12 cellular contexts compared by ENCODE assay signal in the genomic region with DNA sequence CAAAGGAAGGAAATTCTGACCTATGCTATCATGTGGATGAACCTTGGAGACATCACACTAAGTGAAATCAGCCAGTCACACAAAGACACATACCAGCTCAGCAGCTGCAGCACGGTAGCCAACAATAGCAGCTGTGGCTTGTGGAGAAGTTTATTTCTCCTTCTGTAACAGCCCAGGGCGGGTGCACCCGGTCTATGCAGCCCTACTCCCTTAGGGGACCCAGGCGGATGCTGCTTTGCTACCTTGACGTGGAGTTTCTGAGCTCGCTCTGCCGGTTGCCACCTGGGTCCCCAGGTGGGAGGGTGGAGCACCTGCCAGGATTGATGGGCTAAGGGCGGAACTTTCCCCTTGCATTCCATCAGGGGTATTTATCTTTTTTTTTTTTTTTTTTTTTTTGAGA. TPM values are rescaled to one million over a fixed set of nuclear protein-coding genes. Genes with fewer than 3 reads are reported as not detected.
DNase-seq lines count a peak whose midpoint lies in the region; ATAC-seq and TF ChIP-seq lines count a peak whose summit lies in the region.
"Had no signal": no experiment of that assay in that cellular context is flagged by ENCODE, and none has a peak within 500 bp of the region (broad histone marks: within the 10 kb centered on the region; RNA-seq: fewer than 3 reads in every experiment).

No MANE protein-coding gene starts in this region.

- peaks cover 12 to 25% (median 13%) of the 10 kb centered on the region in 3 donors for H3K27me3 Mint-ChIP-seq in naive B cell

- H3K4me1 Mint-ChIP-seq in naive B cell, result peaks cover 6 to 16% (median 6%) of the 10 kb centered on the region in 3 donors

- H3K36me3 Mint-ChIP-seq in naive B cell, result no peaks in the 10 kb centered on the region

- DNase-seq in NCI-H2171 treated with DMSO at 0.1 percent for 48 hours (lab: John Stamatoyannopoulos, UW) (peak; percentile 93), naive B cell (no peak), aorta (no peak), UCSD-AML1 (lab: John Stamatoyannopoulos, UW; ENCODE audit: unreplicated experiment) (no peak), foreskin keratinocyte (no peak)
- DNase-seq: activated CD4-positive, alpha-beta T cell treated with anti-CD3 and anti-CD28 coated beads, Interleukin-2, amount 50 U/mL, for 4 hours; DMS 273 treated with DMSO at 0.1 percent for 48 hours; HCEC 1CT; left colon; NCI-H1048 had no signal

- H3K27me3 ChIP-seq in aorta (ENCODE audit: control insufficient read depth in 1 of 2, insufficient read depth in 2 of 2, low read length in 1 of 2) (no peaks in the 10 kb centered on the region), foreskin keratinocyte (peaks cover 28% of the 10 kb centered on the region)

- H3K9me3 Mint-ChIP-seq in naive B cell, result peaks cover 0 to 2% (median 0%) of the 10 kb centered on the region in 7 donors

- H3K36me3 ChIP-seq in aorta (ENCODE audit: control insufficient read depth in 1 of 2, insufficient read depth in 2 of 2, low read length in 1 of 2), result no peaks in the 10 kb centered on the region

- 80 to 81% methylated on average over 8 of the region's 8 CpGs for WGBS in aorta, 2 donors

- no peaks in the 10 kb centered on the region for H3K9me3 ChIP-seq in aorta (ENCODE audit: control insufficient read depth, low read length)

- no peaks in the 10 kb centered on the region for H3K4me1 ChIP-seq in aorta (ENCODE audit: control insufficient read depth in 1 of 2, insufficient read depth in 2 of 2, low read length in 2 of 2)
- H3K4me1 ChIP-seq in foreskin keratinocyte, result no peaks in the 10 kb centered on the region

- peak overlapping the region in 2 of 6 donors; percentile 17 to 72 for H3K27ac Mint-ChIP-seq in naive B cell

- TF ChIP-seq CTCF in foreskin keratinocyte (conservative IDR thresholded peaks at IDR 0.05), result no peak

- H3K4me3 ChIP-seq in aorta (ENCODE audit: low read length in 2 of 2), result no peak overlapping the region

- no peak overlapping the region for H3K27ac ChIP-seq in aorta (ENCODE audit: low read depth in 1 of 2, low read length in 2 of 2)
- H3K27ac ChIP-seq in foreskin keratinocyte, result no peak overlapping the region

- no peak overlapping the region for H3K4me3 Mint-ChIP-seq in naive B cell

- intact Hi-C loops in aorta (cut with DNase I), result no loop called here

- peak; percentile 37 for ATAC-seq in GM18867 (IDR thresholded peaks at IDR 0.05; ENCODE audit: unreplicated experiment)
- peak; percentile 47 for ATAC-seq in GM21825 (IDR thresholded peaks at IDR 0.05; ENCODE audit: unreplicated experiment)
- peak; percentile 16 to 64 for ATAC-seq in naive B cell (ENCODE audit: low read depth in 2 of 2)
- ATAC-seq in aorta (ENCODE audit: low FRiP score), result no peak
- no peak for ATAC-seq in foreskin keratinocyte
- ATAC-seq: left colon had no signal

RNA-seq across cellular contexts. Expression of a gene that starts 45.1 kb away (rescaled TPM):
- not detected for polyA plus RNA-seq in naive B cell (ENCODE audit: low read depth in 6 of 6)
- not detected for total RNA-seq in aorta
- polyA plus RNA-seq in aorta, result not detected
- not detected in 2 replicates for total RNA-seq in foreskin keratinocyte
- polyA plus RNA-seq in foreskin keratinocyte, result not detected in 2 replicates
- total RNA-seq: left colon had no signal

Comparison
In these comparisons a context has a peak if more than half of its experiments do, and no peak if none do; other contexts are left out.
1. ATAC-seq: peak in GM18867 (single experiment), GM21825 (single experiment) and naive B cell (2 of 2); none in aorta (single experiment) and foreskin keratinocyte (single experiment).